ENCODE assay signal across 1 cellular context in the genomic region with DNA sequence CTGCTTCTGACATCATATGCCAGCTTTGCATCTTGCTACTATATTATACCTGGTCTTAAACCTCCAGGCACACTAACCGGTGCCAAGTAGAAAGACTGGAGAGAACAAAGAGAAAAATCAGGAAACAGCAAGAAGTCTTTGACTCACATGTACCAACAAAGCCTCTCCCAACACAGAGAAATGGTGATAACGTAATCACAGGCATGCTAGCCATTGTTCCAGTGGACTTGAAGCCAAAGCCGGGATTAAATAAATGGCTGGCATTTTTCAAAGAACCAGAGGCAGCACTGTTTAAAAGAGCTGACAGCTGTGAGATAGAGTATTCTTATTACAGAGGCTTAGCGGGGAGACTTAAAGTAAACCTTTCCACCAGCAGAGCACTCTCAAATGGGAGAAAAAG.
TF ChIP-seq lines count a peak whose summit lies in the region.

No MANE protein-coding gene starts in this region.

TF ChIP-seq in IMR-90, 13 proteins besides CTCF, POLR2A, EP300 and RAD21:
- TF ChIP-seq BHLHE40 (IDR thresholded peaks at IDR 0.05; ENCODE audit: low read depth, low read length) (no peak), MAFK (IDR thresholded peaks at IDR 0.05; ENCODE audit: low read depth, low read length) (no peak), SMC3 (IDR thresholded peaks at IDR 0.05; ENCODE audit: low read depth, low read length) (no peak), RCOR1 (IDR thresholded peaks at IDR 0.05; ENCODE audit: insufficient replicate concordance, low read length) (no peak), MAZ (IDR thresholded peaks at IDR 0.05; ENCODE audit: borderline replicate concordance, low read depth, low read length) (no peak), CHD1 (IDR thresholded peaks at IDR 0.05; ENCODE audit: low read depth, low read length) (no peak), FOS (IDR thresholded peaks at IDR 0.05; ENCODE audit: low read depth, low read length) (no peak), RFX5 (IDR thresholded peaks at IDR 0.05; ENCODE audit: low read depth, low read length) (no peak), NFE2L2 (IDR thresholded peaks at IDR 0.05; ENCODE audit: low read depth, low read length) (no peak), MXI1 (IDR thresholded peaks at IDR 0.05; ENCODE audit: borderline replicate concordance, low read depth, low read length) (no peak), CEBPB (IDR thresholded peaks at IDR 0.05; ENCODE audit: low read depth, low read length) (no peak)
- TF ChIP-seq, protein P1, sequence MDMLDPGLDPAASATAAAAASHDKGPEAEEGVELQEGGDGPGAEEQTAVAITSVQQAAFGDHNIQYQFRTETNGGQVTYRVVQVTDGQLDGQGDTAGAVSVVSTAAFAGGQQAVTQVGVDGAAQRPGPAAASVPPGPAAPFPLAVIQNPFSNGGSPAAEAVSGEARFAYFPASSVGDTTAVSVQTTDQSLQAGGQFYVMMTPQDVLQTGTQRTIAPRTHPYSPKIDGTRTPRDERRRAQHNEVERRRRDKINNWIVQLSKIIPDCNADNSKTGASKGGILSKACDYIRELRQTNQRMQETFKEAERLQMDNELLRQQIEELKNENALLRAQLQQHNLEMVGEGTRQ (IDR thresholded peaks at IDR 0.05; ENCODE audit: low read depth, low read length): no peak
- TF ChIP-seq, protein P2, sequence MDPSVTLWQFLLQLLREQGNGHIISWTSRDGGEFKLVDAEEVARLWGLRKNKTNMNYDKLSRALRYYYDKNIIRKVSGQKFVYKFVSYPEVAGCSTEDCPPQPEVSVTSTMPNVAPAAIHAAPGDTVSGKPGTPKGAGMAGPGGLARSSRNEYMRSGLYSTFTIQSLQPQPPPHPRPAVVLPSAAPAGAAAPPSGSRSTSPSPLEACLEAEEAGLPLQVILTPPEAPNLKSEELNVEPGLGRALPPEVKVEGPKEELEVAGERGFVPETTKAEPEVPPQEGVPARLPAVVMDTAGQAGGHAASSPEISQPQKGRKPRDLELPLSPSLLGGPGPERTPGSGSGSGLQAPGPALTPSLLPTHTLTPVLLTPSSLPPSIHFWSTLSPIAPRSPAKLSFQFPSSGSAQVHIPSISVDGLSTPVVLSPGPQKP (IDR thresholded peaks at IDR 0.05; ENCODE audit: borderline replicate concordance, low read depth, low read length): no peak
